Comparison of ENCODE assay signal across 1 cellular context in the genomic region with DNA sequence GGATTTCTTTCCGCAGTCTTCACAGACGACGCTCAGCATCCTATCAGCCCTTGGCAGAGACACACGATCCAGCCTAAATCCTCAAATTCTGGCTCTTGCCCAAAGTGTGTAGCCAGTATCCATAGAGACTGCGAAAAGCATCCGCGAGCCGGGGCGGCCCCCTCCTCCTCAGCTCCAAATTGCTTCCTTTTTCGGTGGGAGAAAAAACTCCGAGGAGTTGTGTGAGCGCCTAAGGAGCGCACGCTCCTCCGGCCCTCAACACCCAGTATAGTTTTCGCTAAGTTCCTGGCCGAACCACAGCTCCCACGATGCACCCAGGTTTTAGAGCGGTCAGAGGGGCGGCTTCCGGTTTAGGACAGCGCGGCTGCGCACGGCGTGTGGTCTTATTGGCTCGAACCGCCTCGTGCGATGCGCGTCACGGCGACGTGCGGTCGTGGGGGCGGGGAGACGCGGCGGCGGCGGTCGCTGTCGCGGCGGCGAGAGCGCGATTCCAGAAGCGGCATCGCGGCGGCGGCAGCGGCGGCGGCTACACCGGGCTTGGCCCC.
TF ChIP-seq lines count a peak whose summit lies in the region.

A gene with protein sequence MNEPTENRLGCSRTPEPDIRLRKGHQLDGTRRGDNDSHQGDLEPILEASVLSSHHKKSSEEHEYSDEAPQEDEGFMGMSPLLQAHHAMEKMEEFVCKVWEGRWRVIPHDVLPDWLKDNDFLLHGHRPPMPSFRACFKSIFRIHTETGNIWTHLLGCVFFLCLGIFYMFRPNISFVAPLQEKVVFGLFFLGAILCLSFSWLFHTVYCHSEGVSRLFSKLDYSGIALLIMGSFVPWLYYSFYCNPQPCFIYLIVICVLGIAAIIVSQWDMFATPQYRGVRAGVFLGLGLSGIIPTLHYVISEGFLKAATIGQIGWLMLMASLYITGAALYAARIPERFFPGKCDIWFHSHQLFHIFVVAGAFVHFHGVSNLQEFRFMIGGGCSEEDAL (plus strand): TSS at position 493 of the 545 bp plus-strand sequence. CDS start 63,274 bp downstream, outside the sequence.

TF ChIP-seq in GM12878, 131 proteins besides CTCF, POLR2A, EP300 and RAD21 (continued from another document and continues in another):
- TF ChIP-seq, protein P1, sequence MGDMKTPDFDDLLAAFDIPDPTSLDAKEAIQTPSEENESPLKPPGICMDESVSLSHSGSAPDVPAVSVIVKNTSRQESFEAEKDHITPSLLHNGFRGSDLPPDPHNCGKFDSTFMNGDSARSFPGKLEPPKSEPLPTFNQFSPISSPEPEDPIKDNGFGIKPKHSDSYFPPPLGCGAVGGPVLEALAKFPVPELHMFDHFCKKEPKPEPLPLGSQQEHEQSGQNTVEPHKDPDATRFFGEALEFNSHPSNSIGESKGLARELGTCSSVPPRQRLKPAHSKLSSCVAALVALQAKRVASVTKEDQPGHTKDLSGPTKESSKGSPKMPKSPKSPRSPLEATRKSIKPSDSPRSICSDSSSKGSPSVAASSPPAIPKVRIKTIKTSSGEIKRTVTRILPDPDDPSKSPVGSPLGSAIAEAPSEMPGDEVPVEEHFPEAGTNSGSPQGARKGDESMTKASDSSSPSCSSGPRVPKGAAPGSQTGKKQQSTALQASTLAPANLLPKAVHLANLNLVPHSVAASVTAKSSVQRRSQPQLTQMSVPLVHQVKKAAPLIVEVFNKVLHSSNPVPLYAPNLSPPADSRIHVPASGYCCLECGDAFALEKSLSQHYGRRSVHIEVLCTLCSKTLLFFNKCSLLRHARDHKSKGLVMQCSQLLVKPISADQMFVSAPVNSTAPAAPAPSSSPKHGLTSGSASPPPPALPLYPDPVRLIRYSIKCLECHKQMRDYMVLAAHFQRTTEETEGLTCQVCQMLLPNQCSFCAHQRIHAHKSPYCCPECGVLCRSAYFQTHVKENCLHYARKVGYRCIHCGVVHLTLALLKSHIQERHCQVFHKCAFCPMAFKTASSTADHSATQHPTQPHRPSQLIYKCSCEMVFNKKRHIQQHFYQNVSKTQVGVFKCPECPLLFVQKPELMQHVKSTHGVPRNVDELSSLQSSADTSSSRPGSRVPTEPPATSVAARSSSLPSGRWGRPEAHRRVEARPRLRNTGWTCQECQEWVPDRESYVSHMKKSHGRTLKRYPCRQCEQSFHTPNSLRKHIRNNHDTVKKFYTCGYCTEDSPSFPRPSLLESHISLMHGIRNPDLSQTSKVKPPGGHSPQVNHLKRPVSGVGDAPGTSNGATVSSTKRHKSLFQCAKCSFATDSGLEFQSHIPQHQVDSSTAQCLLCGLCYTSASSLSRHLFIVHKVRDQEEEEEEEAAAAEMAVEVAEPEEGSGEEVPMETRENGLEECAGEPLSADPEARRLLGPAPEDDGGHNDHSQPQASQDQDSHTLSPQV (IDR thresholded peaks at IDR 0.05), result no peak
- TF ChIP-seq CREM (IDR thresholded peaks at IDR 0.05; ENCODE audit: low read depth), result peak; percentile 93
- TF ChIP-seq CHD1 (IDR thresholded peaks at IDR 0.05; ENCODE audit: low read depth, low read length), result no peak
- TF ChIP-seq, protein P2, sequence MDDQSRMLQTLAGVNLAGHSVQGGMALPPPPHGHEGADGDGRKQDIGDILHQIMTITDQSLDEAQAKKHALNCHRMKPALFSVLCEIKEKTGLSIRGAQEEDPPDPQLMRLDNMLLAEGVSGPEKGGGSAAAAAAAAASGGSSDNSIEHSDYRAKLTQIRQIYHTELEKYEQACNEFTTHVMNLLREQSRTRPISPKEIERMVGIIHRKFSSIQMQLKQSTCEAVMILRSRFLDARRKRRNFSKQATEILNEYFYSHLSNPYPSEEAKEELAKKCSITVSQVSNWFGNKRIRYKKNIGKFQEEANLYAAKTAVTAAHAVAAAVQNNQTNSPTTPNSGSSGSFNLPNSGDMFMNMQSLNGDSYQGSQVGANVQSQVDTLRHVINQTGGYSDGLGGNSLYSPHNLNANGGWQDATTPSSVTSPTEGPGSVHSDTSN (IDR thresholded peaks at IDR 0.05; ENCODE audit: insufficient replicate concordance, low read depth, low read length), result no peak
- TF ChIP-seq, protein P3, sequence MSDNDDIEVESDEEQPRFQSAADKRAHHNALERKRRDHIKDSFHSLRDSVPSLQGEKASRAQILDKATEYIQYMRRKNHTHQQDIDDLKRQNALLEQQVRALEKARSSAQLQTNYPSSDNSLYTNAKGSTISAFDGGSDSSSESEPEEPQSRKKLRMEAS (IDR thresholded peaks at IDR 0.05; ENCODE audit: low read depth, low read length), result peak; percentile 65
- no peak for TF ChIP-seq MEF2B (IDR thresholded peaks at IDR 0.05; ENCODE audit: partially characterized antibody, poor library complexity, severe bottlenecking)
- TF ChIP-seq ZBED1 (IDR thresholded peaks at IDR 0.05; ENCODE audit: borderline replicate concordance), result no peak; the same call in 1 of the 2 replicates
- no peak for TF ChIP-seq WRNIP1 (IDR thresholded peaks at IDR 0.05; ENCODE audit: borderline replicate concordance, low read depth, low read length)
- TF ChIP-seq BCL11A (IDR thresholded peaks at IDR 0.05; ENCODE audit: low read depth, low read length), result no peak
- TF ChIP-seq MYB (IDR thresholded peaks at IDR 0.05; ENCODE audit: borderline replicate concordance, low read depth, low read length), result no peak
- no peak for TF ChIP-seq ZNF384 (IDR thresholded peaks at IDR 0.05; ENCODE audit: borderline replicate concordance, low read depth, low read length)
- peak; percentile 52; the same call in 1 of the 2 replicates for TF ChIP-seq MXI1 (IDR thresholded peaks at IDR 0.05; ENCODE audit: low read depth, low read length)
- no peak for TF ChIP-seq ZNF24 (IDR thresholded peaks at IDR 0.05)
- TF ChIP-seq, protein P4, sequence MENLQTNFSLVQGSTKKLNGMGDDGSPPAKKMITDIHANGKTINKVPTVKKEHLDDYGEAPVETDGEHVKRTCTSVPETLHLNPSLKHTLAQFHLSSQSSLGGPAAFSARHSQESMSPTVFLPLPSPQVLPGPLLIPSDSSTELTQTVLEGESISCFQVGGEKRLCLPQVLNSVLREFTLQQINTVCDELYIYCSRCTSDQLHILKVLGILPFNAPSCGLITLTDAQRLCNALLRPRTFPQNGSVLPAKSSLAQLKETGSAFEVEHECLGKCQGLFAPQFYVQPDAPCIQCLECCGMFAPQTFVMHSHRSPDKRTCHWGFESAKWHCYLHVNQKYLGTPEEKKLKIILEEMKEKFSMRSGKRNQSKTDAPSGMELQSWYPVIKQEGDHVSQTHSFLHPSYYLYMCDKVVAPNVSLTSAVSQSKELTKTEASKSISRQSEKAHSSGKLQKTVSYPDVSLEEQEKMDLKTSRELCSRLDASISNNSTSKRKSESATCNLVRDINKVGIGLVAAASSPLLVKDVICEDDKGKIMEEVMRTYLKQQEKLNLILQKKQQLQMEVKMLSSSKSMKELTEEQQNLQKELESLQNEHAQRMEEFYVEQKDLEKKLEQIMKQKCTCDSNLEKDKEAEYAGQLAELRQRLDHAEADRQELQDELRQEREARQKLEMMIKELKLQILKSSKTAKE (IDR thresholded peaks at IDR 0.05; ENCODE audit: low read depth, poor library complexity, severe bottlenecking), result no peak
- TF ChIP-seq SUZ12 (IDR thresholded peaks at IDR 0.05; ENCODE audit: unreplicated experiment), result no peak
- TF ChIP-seq, protein P5, sequence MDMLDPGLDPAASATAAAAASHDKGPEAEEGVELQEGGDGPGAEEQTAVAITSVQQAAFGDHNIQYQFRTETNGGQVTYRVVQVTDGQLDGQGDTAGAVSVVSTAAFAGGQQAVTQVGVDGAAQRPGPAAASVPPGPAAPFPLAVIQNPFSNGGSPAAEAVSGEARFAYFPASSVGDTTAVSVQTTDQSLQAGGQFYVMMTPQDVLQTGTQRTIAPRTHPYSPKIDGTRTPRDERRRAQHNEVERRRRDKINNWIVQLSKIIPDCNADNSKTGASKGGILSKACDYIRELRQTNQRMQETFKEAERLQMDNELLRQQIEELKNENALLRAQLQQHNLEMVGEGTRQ (IDR thresholded peaks at IDR 0.05; ENCODE audit: borderline replicate concordance, low read depth, low read length), result peak; percentile 56
- TF ChIP-seq ETV6 (conservative IDR thresholded peaks at IDR 0.05 in 1 of 2, IDR thresholded peaks at IDR 0.05 in 1 of 2; ENCODE audit: borderline replicate concordance in 1 of 2, low read depth in 1 of 2), result no peak
- TF ChIP-seq DPF2 (IDR thresholded peaks at IDR 0.05), result no peak
- TF ChIP-seq STAT1 (conservative IDR thresholded peaks at IDR 0.05), result peak; percentile 90; the same call in 1 of the 2 replicates
- peak; percentile 44; the same call in 1 of the 2 replicates for TF ChIP-seq NBN (IDR thresholded peaks at IDR 0.05)
- TF ChIP-seq, protein P6, sequence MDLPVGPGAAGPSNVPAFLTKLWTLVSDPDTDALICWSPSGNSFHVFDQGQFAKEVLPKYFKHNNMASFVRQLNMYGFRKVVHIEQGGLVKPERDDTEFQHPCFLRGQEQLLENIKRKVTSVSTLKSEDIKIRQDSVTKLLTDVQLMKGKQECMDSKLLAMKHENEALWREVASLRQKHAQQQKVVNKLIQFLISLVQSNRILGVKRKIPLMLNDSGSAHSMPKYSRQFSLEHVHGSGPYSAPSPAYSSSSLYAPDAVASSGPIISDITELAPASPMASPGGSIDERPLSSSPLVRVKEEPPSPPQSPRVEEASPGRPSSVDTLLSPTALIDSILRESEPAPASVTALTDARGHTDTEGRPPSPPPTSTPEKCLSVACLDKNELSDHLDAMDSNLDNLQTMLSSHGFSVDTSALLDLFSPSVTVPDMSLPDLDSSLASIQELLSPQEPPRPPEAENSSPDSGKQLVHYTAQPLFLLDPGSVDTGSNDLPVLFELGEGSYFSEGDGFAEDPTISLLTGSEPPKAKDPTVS (IDR thresholded peaks at IDR 0.05; ENCODE audit: low read depth, low read length), result no peak
- TF ChIP-seq, protein P7, sequence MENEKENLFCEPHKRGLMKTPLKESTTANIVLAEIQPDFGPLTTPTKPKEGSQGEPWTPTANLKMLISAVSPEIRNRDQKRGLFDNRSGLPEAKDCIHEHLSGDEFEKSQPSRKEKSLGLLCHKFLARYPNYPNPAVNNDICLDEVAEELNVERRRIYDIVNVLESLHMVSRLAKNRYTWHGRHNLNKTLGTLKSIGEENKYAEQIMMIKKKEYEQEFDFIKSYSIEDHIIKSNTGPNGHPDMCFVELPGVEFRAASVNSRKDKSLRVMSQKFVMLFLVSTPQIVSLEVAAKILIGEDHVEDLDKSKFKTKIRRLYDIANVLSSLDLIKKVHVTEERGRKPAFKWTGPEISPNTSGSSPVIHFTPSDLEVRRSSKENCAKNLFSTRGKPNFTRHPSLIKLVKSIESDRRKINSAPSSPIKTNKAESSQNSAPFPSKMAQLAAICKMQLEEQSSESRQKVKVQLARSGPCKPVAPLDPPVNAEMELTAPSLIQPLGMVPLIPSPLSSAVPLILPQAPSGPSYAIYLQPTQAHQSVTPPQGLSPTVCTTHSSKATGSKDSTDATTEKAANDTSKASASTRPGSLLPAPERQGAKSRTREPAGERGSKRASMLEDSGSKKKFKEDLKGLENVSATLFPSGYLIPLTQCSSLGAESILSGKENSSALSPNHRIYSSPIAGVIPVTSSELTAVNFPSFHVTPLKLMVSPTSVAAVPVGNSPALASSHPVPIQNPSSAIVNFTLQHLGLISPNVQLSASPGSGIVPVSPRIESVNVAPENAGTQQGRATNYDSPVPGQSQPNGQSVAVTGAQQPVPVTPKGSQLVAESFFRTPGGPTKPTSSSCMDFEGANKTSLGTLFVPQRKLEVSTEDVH (IDR thresholded peaks at IDR 0.05; ENCODE audit: low read depth, partially characterized antibody), result no peak
- TF ChIP-seq TCF3 (IDR thresholded peaks at IDR 0.05; ENCODE audit: borderline replicate concordance, insufficient read depth, low read depth, low read length), result no peak; the same call in 1 of the 2 replicates
- 0 out of 2 replicates have a peak, but pooled peaks have one; percentile 22 for TF ChIP-seq SMAD5 (IDR thresholded peaks at IDR 0.05; ENCODE audit: low read depth)
- TF ChIP-seq ZNF622 (IDR thresholded peaks at IDR 0.05), result no peak
- TF ChIP-seq NR2C1 (IDR thresholded peaks at IDR 0.05), result peak; percentile 42; the same call in 1 of the 2 replicates
- TF ChIP-seq KLF5 (IDR thresholded peaks at IDR 0.05; ENCODE audit: partially characterized antibody), result peak; percentile 79
- TF ChIP-seq ZSCAN29 (IDR thresholded peaks at IDR 0.05), result no peak
- TF ChIP-seq POLR2AphosphoS5 (IDR thresholded peaks at IDR 0.05; ENCODE audit: low read length), result peak; percentile 88
- TF ChIP-seq, protein P8, sequence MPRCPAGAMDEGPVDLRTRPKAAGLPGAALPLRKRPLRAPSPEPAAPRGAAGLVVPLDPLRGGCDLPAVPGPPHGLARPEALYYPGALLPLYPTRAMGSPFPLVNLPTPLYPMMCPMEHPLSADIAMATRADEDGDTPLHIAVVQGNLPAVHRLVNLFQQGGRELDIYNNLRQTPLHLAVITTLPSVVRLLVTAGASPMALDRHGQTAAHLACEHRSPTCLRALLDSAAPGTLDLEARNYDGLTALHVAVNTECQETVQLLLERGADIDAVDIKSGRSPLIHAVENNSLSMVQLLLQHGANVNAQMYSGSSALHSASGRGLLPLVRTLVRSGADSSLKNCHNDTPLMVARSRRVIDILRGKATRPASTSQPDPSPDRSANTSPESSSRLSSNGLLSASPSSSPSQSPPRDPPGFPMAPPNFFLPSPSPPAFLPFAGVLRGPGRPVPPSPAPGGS (IDR thresholded peaks at IDR 0.05; ENCODE audit: borderline replicate concordance, insufficient read depth, low read depth, low read length, poor library complexity, severe bottlenecking), result no peak
- no peak for TF ChIP-seq HDAC6 (IDR thresholded peaks at IDR 0.05; ENCODE audit: unreplicated experiment)
- peak; percentile 62; the same call in 1 of the 2 replicates for TF ChIP-seq YY1 (IDR thresholded peaks at IDR 0.05; ENCODE audit: low read depth, low read length)
- no peak for TF ChIP-seq JUND (IDR thresholded peaks at IDR 0.05; ENCODE audit: low read depth, low read length)
- 0 out of 4 replicates have a peak, but pooled peaks of 1 of the 2 experiments have one; percentile 1 for TF ChIP-seq SRF (IDR thresholded peaks at IDR 0.05; ENCODE audit: low read depth in 2 of 2, low read length in 2 of 2)
- TF ChIP-seq IKZF2 (IDR thresholded peaks at IDR 0.05), result no peak; a peak in 1 of 4 replicates
- TF ChIP-seq JUNB (IDR thresholded peaks at IDR 0.05), result no peak
- TF ChIP-seq HCFC1 (IDR thresholded peaks at IDR 0.05; ENCODE audit: low read length), result peak; percentile 87
- TF ChIP-seq GATAD2B (conservative IDR thresholded peaks at IDR 0.05; ENCODE audit: low read depth), result 0 out of 2 replicates have a peak, but pooled peaks have one; percentile 15
- no peak for TF ChIP-seq TCF12 (IDR thresholded peaks at IDR 0.05; ENCODE audit: low read depth, low read length)
- TF ChIP-seq, protein P9, sequence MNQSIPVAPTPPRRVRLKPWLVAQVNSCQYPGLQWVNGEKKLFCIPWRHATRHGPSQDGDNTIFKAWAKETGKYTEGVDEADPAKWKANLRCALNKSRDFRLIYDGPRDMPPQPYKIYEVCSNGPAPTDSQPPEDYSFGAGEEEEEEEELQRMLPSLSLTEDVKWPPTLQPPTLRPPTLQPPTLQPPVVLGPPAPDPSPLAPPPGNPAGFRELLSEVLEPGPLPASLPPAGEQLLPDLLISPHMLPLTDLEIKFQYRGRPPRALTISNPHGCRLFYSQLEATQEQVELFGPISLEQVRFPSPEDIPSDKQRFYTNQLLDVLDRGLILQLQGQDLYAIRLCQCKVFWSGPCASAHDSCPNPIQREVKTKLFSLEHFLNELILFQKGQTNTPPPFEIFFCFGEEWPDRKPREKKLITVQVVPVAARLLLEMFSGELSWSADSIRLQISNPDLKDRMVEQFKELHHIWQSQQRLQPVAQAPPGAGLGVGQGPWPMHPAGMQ (IDR thresholded peaks at IDR 0.05; ENCODE audit: borderline replicate concordance), result no peak
- TF ChIP-seq SREBF2 (IDR thresholded peaks at IDR 0.05; ENCODE audit: low read length), result peak; percentile 74
- TF ChIP-seq GABPA (IDR thresholded peaks at IDR 0.05; ENCODE audit: low read depth), result peak; percentile 70; the same call in 1 of the 2 replicates
- no peak for TF ChIP-seq LARP7 (IDR thresholded peaks at IDR 0.05)
